Comparison of ENCODE assay signal across 22 cellular contexts in the genomic region with DNA sequence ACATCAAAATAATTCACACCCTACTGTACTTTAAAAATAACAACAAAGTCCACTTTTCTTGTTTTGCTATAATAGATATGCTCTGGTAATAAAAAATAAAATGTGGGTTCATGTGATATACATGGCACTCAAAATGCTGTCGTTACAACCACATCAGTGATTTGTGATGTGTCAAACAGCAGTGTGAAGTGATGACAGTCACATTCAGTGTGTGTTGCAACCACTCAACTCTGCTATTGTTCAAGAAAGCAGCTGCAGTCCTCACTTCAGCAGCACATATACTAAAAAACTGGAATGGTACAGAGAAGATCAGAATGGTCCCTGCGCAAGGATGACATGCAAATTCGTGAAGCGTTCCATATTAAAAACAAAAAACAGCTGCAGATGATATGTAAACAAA. TPM values are rescaled to one million over a fixed set of nuclear protein-coding genes. Genes with fewer than 3 reads are reported as not detected.
DNase-seq lines count a peak whose midpoint lies in the region; ATAC-seq and TF ChIP-seq lines count a peak whose summit lies in the region.
"Had no signal": no experiment of that assay in that cellular context is flagged by ENCODE, and none has a peak within 500 bp of the region (broad histone marks: within the 10 kb centered on the region; RNA-seq: fewer than 3 reads in every experiment).

No MANE protein-coding gene starts in this region.

- in situ Hi-C loops in gastrocnemius medialis (cut with MboI; ENCODE audit: low sequenced_read_pairs in 4 of 4): loop anchor here in 1 of 4 donors (10.0 kb wide), 1 partner anchor 249 kb away; the partner anchor contains the start of gene SIX4

- peaks cover 4% of the 10 kb centered on the region for H3K4me1 Mint-ChIP-seq in activated CD8-positive, alpha-beta T cell treated with anti-CD3 and anti-CD28 coated beads, Interleukin-2, amount 10 ng/mL, durations not matched to agents 7 days and 5 days (ENCODE audit: low read depth)

- H3K36me3 ChIP-seq in gastrocnemius medialis: no peaks in the 10 kb centered on the region

- H3K9me3 ChIP-seq in gastrocnemius medialis: no peaks in the 10 kb centered on the region

- TF ChIP-seq POLR2A in NB4 (IDR thresholded peaks at IDR 0.05; ENCODE audit: extremely low read depth, insufficient read length) (no peak), gastrocnemius medialis (IDR thresholded peaks at IDR 0.05) (no peak)

- H3K36me3 Mint-ChIP-seq in activated CD8-positive, alpha-beta T cell treated with anti-CD3 and anti-CD28 coated beads, Interleukin-2, amount 10 ng/mL, durations not matched to agents 7 days and 5 days (ENCODE audit: low read depth): peaks cover 18% of the 10 kb centered on the region

- POLR2A ChIA-PET in activated CD8-positive, alpha-beta T cell treated with anti-CD3 and anti-CD28 coated beads, Interleukin-2, amount 10 ng/mL, durations not matched to agents 7 days and 5 days (lab: Charles Lee): no interaction called here

- H3K27me3 ChIP-seq in gastrocnemius medialis: no peaks in the 10 kb centered on the region

- ATAC-seq in gastrocnemius medialis: peak; percentile 72 to 92
- no peak for ATAC-seq in activated CD8-positive, alpha-beta T cell treated with anti-CD3 and anti-CD28 coated beads, Interleukin-2, amount 10 ng/mL, durations not matched to agents 7 days and 5 days
- no peak for ATAC-seq in stimulated activated naive CD8-positive, alpha-beta T cell treated with anti-CD3 and anti-CD28 coated beads, Interleukin-15, Interleukin-2, amounts not matched to agents 100 U/mL and 50 U/mL, for 24 hours
- ATAC-seq: PC-3 had no signal

- H3K4me3 Mint-ChIP-seq in activated CD8-positive, alpha-beta T cell treated with anti-CD3 and anti-CD28 coated beads, Interleukin-2, amount 10 ng/mL, durations not matched to agents 7 days and 5 days: no peak overlapping the region
- H3K4me3 Mint-ChIP-seq: CD4-positive, alpha-beta memory T cell; H9; T-helper 2 cell treated with Interferon-gamma antibody and Interleukin-4, amounts not matched to agents 5 μg/mL and 100 μg/mL, for 36 hours had no signal

- no peak overlapping the region for H3K4me3 ChIP-seq in NB4 (ENCODE audit: low read depth, low read length)
- H3K4me3 ChIP-seq in gastrocnemius medialis: no peak overlapping the region

- no peak for TF ChIP-seq CTCF in NB4 (IDR thresholded peaks at IDR 0.05; ENCODE audit: low read depth, low read length)
- TF ChIP-seq CTCF in gastrocnemius medialis (IDR thresholded peaks at IDR 0.05 in 4 of 5, conservative IDR thresholded peaks at IDR 0.05 in 1 of 5): no peak

- no peaks in the 10 kb centered on the region for H3K27me3 Mint-ChIP-seq in activated CD8-positive, alpha-beta T cell treated with anti-CD3 and anti-CD28 coated beads, Interleukin-2, amount 10 ng/mL, durations not matched to agents 7 days and 5 days (ENCODE audit: low read depth)
- H3K27me3 Mint-ChIP-seq: CD4-positive, alpha-beta memory T cell had no signal

- peak overlapping the region; percentile 22 to 57 (median 36) for H3K27ac ChIP-seq in gastrocnemius medialis
- H3K27ac ChIP-seq: HL-60, RWPE1 had no signal

- intact Hi-C loops in gastrocnemius medialis (cut with DNase I; ENCODE audit: low total_unique reads): no loop called here

- CTCF ChIA-PET in activated CD8-positive, alpha-beta T cell treated with anti-CD3 and anti-CD28 coated beads, Interleukin-2, amount 10 ng/mL, durations not matched to agents 7 days and 5 days (lab: Charles Lee): no interaction called here

- DNase-seq in NCI-H1417 (lab: John Stamatoyannopoulos, UW) (peak in 2 of 3 experiments; percentile 9 to 13), NCI-H1417 treated with DMSO at 0.1 percent for 48 hours (lab: John Stamatoyannopoulos, UW) (no peak), NB4 (ENCODE audit: low read depth) (peak; percentile 9), SHP77 treated with DMSO at 0.1 percent for 48 hours (lab: John Stamatoyannopoulos, UW) (peak; percentile 9), gastrocnemius medialis (peak in 1 of 2 donors; percentile 8), LoVo (ENCODE audit: low spot score) (no peak)
- DNase-seq in activated CD8-positive, alpha-beta T cell treated with anti-CD3 and anti-CD28 coated beads, Interleukin-2, amount 10 ng/mL, durations not matched to agents 7 days and 5 days: no peak
- no peak for DNase-seq in stimulated activated naive CD8-positive, alpha-beta T cell treated with anti-CD3 and anti-CD28 coated beads, Interleukin-15, Interleukin-2, amounts not matched to agents 100 U/mL and 50 U/mL, for 24 hours
- DNase-seq: 8988T; Calu3; CD4-positive, alpha-beta memory T cell; DMS53; H9; KG1; NCI-H1105 treated with DMSO at 0.1 percent for 48 hours; NCI-H1930; NCI-H226; PC-3; SW 1271 had no signal

- peaks cover 22 to 40% of the 10 kb centered on the region in 2 donors for H3K4me1 ChIP-seq in gastrocnemius medialis

- no peak overlapping the region for H3K27ac Mint-ChIP-seq in activated CD8-positive, alpha-beta T cell treated with anti-CD3 and anti-CD28 coated beads, Interleukin-2, amount 10 ng/mL, durations not matched to agents 7 days and 5 days
- H3K27ac Mint-ChIP-seq: CD4-positive, alpha-beta memory T cell; H9; T-helper 2 cell treated with Interferon-gamma antibody and Interleukin-4, amounts not matched to agents 5 μg/mL and 100 μg/mL, for 36 hours had no signal

- H3K9me3 Mint-ChIP-seq in activated CD8-positive, alpha-beta T cell treated with anti-CD3 and anti-CD28 coated beads, Interleukin-2, amount 10 ng/mL, durations not matched to agents 7 days and 5 days (ENCODE audit: insufficient read depth): no peaks in the 10 kb centered on the region
- H3K9me3 Mint-ChIP-seq: CD4-positive, alpha-beta memory T cell; H9; T-helper 2 cell treated with Interferon-gamma antibody and Interleukin-4, amounts not matched to agents 5 μg/mL and 100 μg/mL, for 36 hours had no signal

RNA-seq across cellular contexts. Expression of gene TRMT5, which starts 6.8 kb away (rescaled TPM):
- 1 to 10 TPM; 5.9 to 7.6 (median 6.5) TPM for total RNA-seq in gastrocnemius medialis
- 1 to 10 TPM; 6.8 to 8.0 TPM for total RNA-seq in activated CD8-positive, alpha-beta T cell treated with anti-CD3 and anti-CD28 coated beads, Interleukin-2, amount 10 ng/mL, durations not matched to agents 7 days and 5 days

RNA-seq across cellular contexts. Expression of gene SLC38A6, which starts 7.0 kb away (rescaled TPM):
- total RNA-seq in gastrocnemius medialis: 10 to 100 TPM in 1 of 4 donors, 1 to 10 TPM in 3; 4.0 to 22.6 (median 7.0) TPM
- total RNA-seq in activated CD8-positive, alpha-beta T cell treated with anti-CD3 and anti-CD28 coated beads, Interleukin-2, amount 10 ng/mL, durations not matched to agents 7 days and 5 days: 1 to 10 TPM; 5.9 to 8.2 TPM

Comparison
In these comparisons a context has a peak if more than half of its experiments do, and no peak if none do; other contexts are left out.
1. DNase-seq: peak in NCI-H1417 (2 of 3), NB4 (single experiment) and SHP77 treated with DMSO at 0.1 percent for 48 hours (single experiment); none in NCI-H1417 treated with DMSO at 0.1 percent for 48 hours (single experiment), LoVo (single experiment), activated CD8-positive, alpha-beta T cell treated with anti-CD3 and anti-CD28 coated beads, Interleukin-2, amount 10 ng/mL, durations not matched to agents 7 days and 5 days (single experiment) and stimulated activated naive CD8-positive, alpha-beta T cell treated with anti-CD3 and anti-CD28 coated beads, Interleukin-15, Interleukin-2, amounts not matched to agents 100 U/mL and 50 U/mL, for 24 hours (single experiment).
2. ATAC-seq: peak in gastrocnemius medialis (2 of 2); none in activated CD8-positive, alpha-beta T cell treated with anti-CD3 and anti-CD28 coated beads, Interleukin-2, amount 10 ng/mL, durations not matched to agents 7 days and 5 days (single experiment) and stimulated activated naive CD8-positive, alpha-beta T cell treated with anti-CD3 and anti-CD28 coated beads, Interleukin-15, Interleukin-2, amounts not matched to agents 100 U/mL and 50 U/mL, for 24 hours (single experiment).